Comparison of ENCODE assay signal across 17 cellular contexts in the genomic region with DNA sequence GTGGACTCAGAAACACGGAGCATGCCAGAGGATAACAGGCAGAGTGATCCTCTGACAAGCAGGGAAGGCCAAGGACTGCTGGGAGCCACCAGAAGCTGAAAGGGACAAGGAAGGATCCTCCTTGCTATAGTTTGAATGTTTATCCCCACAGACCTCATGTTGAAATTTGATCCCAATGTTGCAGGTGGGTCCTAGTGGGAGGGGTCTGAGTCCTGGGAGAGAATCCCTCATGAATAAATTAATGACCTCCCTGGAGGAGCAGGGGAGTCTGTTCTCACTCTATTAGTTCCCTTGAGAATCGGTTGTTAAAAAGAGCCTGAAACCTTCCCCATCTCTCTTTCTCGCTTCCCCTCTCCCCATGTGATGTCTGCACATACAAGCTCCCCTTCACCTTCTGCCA.
DNase-seq lines count a peak whose midpoint lies in the region; ATAC-seq, FAIRE-seq and TF ChIP-seq lines count a peak whose summit lies in the region.
"Had no signal": no experiment of that assay in that cellular context is flagged by ENCODE, and none has a peak within 500 bp of the region (broad histone marks: within the 10 kb centered on the region; RNA-seq: fewer than 3 reads in every experiment).

No MANE protein-coding gene starts in this region.

- H3K4me1 ChIP-seq in GM23338 (ENCODE audit: insufficient read depth) = peaks cover 6% of the 10 kb centered on the region
- no peaks in the 10 kb centered on the region for H3K4me1 ChIP-seq in right lobe of liver
- H3K4me1 ChIP-seq in pancreas = no peaks in the 10 kb centered on the region
- H3K4me1 ChIP-seq: SJCRH30 had no signal

- no peaks in the 10 kb centered on the region for H3K9me3 Mint-ChIP-seq in GM23338
- H3K9me3 Mint-ChIP-seq: CD4-positive, CD25-positive, alpha-beta regulatory T cell had no signal

- H3K27ac ChIP-seq in GM23338 (ENCODE audit: low read depth) (no peak overlapping the region), right lobe of liver (no peak overlapping the region), pancreas (no peak overlapping the region)
- H3K27ac ChIP-seq: RWPE1, SJCRH30 had no signal

- WGBS in right lobe of liver (ENCODE audit: insufficient coverage, low coverage, low lambda C conversion rate, missing lambda C conversion rate) = 40% methylated on average over 3 of the region's 3 CpGs
- WGBS in pancreas, 2 donors = 49 to 59% methylated on average over 3 of the region's 3 CpGs

- ATAC-seq in GM23338 (peak; percentile 98), GM18907 (IDR thresholded peaks at IDR 0.05; ENCODE audit: unreplicated experiment) (no peak), right lobe of liver (no peak), pancreas (no peak)
- ATAC-seq: HCT116, K562, T-helper 17 cell had no signal

- peak; percentile 77 for DNase-seq in GM23338 (ENCODE audit: low spot score)
- peak; percentile 8 for DNase-seq in NCI-H2107 (lab: John Stamatoyannopoulos, UW)
- DNase-seq in NCI-H748 treated with DMSO at 0.1 percent for 48 hours (lab: John Stamatoyannopoulos, UW) = peak; percentile 11
- peak; percentile 72 for DNase-seq in left kidney (ENCODE audit: low read depth, low spot score)
- DNase-seq in right lobe of liver = no peak
- no peak for DNase-seq in H54 (ENCODE audit: insufficient read length, low spot score)
- no peak for DNase-seq in pancreas
- DNase-seq: Calu3; CD4-positive, CD25-positive, alpha-beta regulatory T cell; DMS53; MV-4-11; SJCRH30; T-helper 17 cell had no signal

- no peaks in the 10 kb centered on the region for H4K20me1 ChIP-seq in GM23338 (replicated peaks; ENCODE audit: insufficient read depth)

- H3K9me3 ChIP-seq in right lobe of liver = no peaks in the 10 kb centered on the region
- H3K9me3 ChIP-seq in pancreas = no peaks in the 10 kb centered on the region
- H3K9me3 ChIP-seq: SJCRH30 had no signal

- H3K27me3 Mint-ChIP-seq in GM23338 (ENCODE audit: insufficient read depth, low read depth, poor library complexity) = no peaks in the 10 kb centered on the region
- H3K27me3 Mint-ChIP-seq: CD4-positive, CD25-positive, alpha-beta regulatory T cell had no signal

- intact Hi-C loops in right lobe of liver (cut with DNase I) (no loop called here), pancreas (cut with DNase I) (no loop called here)

- H3K36me3 Mint-ChIP-seq in GM23338 (ENCODE audit: low read depth) = no peaks in the 10 kb centered on the region
- H3K36me3 Mint-ChIP-seq: CD4-positive, CD25-positive, alpha-beta regulatory T cell had no signal

- peaks cover 12% of the 10 kb centered on the region for H3K4me1 Mint-ChIP-seq in GM23338
- H3K4me1 Mint-ChIP-seq: T-helper 17 cell had no signal

- H3K4me3 ChIP-seq in GM23338 = no peak overlapping the region
- H3K4me3 ChIP-seq in right lobe of liver = no peak overlapping the region
- no peak overlapping the region for H3K4me3 ChIP-seq in pancreas
- H3K4me3 ChIP-seq: K562, SJCRH30 had no signal

- H3K27me3 ChIP-seq in GM23338 (ENCODE audit: insufficient read depth) (no peaks in the 10 kb centered on the region), right lobe of liver (no peaks in the 10 kb centered on the region), pancreas (no peaks in the 10 kb centered on the region)
- H3K27me3 ChIP-seq: SJCRH30 had no signal

- FAIRE-seq in H54 (lab: Jason Lieb, UNC) (no peak), pancreas (lab: Jason Lieb, UNC) (no peak)
- FAIRE-seq: K562 had no signal

- peak overlapping the region; percentile 23; the same call in 2 of the 3 replicates for H3K4me3 Mint-ChIP-seq in GM23338
- H3K4me3 Mint-ChIP-seq: CD4-positive, CD25-positive, alpha-beta regulatory T cell; T-helper 17 cell had no signal

- peak overlapping the region; percentile 29; the same call in 1 of the 2 replicates for H3K27ac Mint-ChIP-seq in GM23338
- H3K27ac Mint-ChIP-seq: CD4-positive, CD25-positive, alpha-beta regulatory T cell; T-helper 17 cell had no signal

- no peaks in the 10 kb centered on the region for H3F3A ChIP-seq in GM23338 (replicated peaks; ENCODE audit: low read depth)

- no peaks in the 10 kb centered on the region for H3K9me2 ChIP-seq in GM23338 (ENCODE audit: insufficient read depth)

- peak overlapping the region; percentile 24; the same call in 1 of the 2 replicates for H3K4me2 ChIP-seq in GM23338

- no peak for TF ChIP-seq CTCF in GM23338 (conservative IDR thresholded peaks at IDR 0.05; ENCODE audit: low read depth in 2 of 2)
- TF ChIP-seq CTCF in right lobe of liver (IDR thresholded peaks at IDR 0.05) = no peak
- no peak for TF ChIP-seq CTCF in pancreas (IDR thresholded peaks at IDR 0.05)

- H3K36me3 ChIP-seq in GM23338 (ENCODE audit: insufficient read depth) = no peaks in the 10 kb centered on the region
- no peaks in the 10 kb centered on the region for H3K36me3 ChIP-seq in right lobe of liver
- no peaks in the 10 kb centered on the region for H3K36me3 ChIP-seq in pancreas
- H3K36me3 ChIP-seq: SJCRH30 had no signal

- H2AFZ ChIP-seq in GM23338 = peak overlapping the region; percentile 28; the same call in 1 of the 2 replicates

- H3K79me2 ChIP-seq in GM23338 (replicated peaks; ENCODE audit: insufficient read depth) = no peaks in the 10 kb centered on the region

- TF ChIP-seq POLR2A in right lobe of liver (IDR thresholded peaks at IDR 0.05) = no peak
- no peak for TF ChIP-seq POLR2A in H54 (IDR thresholded peaks at IDR 0.05; ENCODE audit: low read depth, low read length)

TF ChIP-seq in GM23338, 12 proteins besides CTCF, POLR2A, EP300 and RAD21:
- TF ChIP-seq CREB1 (CRISPR knock-in tag; IDR thresholded peaks at IDR 0.05; ENCODE audit: low read depth) = no peak
- 0 out of 2 replicates have a peak, but pooled peaks have one; percentile 29 for TF ChIP-seq POLR2AphosphoS5 (IDR thresholded peaks at IDR 0.05; ENCODE audit: low read depth)
- TF ChIP-seq EZH2phosphoT487 (IDR thresholded peaks at IDR 0.05; ENCODE audit: unreplicated experiment) = no peak
- no peak for TF ChIP-seq EZH2 (IDR thresholded peaks at IDR 0.05; ENCODE audit: low read depth, unreplicated experiment)
- TF ChIP-seq JUNB (IDR thresholded peaks at IDR 0.05; ENCODE audit: unreplicated experiment) = no peak

Comparison
In these comparisons a context has a peak if more than half of its experiments do, and no peak if none do; other contexts are left out.
1. DNase-seq: peak in GM23338 (single experiment), NCI-H2107 (single experiment), NCI-H748 treated with DMSO at 0.1 percent for 48 hours (single experiment) and left kidney (single experiment); none in right lobe of liver (0 of 3), H54 (single experiment) and pancreas (0 of 6).